In genomic region chr17:4719684-4720221, GRCh38 we compare ENCODE assay signal across 17 cellular contexts. TPM values are rescaled to one million over a fixed set of nuclear protein-coding genes. Genes with fewer than 3 reads are reported as not detected.
DNase-seq lines count a peak whose midpoint lies in the region; ATAC-seq and TF ChIP-seq lines count a peak whose summit lies in the region.
"Had no signal": no experiment of that assay in that cellular context is flagged by ENCODE, and none has a peak within 500 bp of the region (broad histone marks: within the 10 kb centered on the region; RNA-seq: fewer than 3 reads in every experiment).

No MANE protein-coding gene starts in this region.

- no peak overlapping the region for H3K4me3 Mint-ChIP-seq in activated CD4-positive, alpha-beta T cell treated with anti-CD3 and anti-CD28 coated beads, Interleukin-2, amount 10 ng/mL, durations not matched to agents 7 days and 5 days
- H3K4me3 Mint-ChIP-seq in naive thymus-derived CD4-positive, alpha-beta T cell, result no peak overlapping the region
- H3K4me3 Mint-ChIP-seq: HFFc6, neural progenitor cell had no signal

- peaks cover 8 to 64% (median 24%) of the 10 kb centered on the region in 3 experiments for H3K36me3 ChIP-seq in naive thymus-derived CD4-positive, alpha-beta T cell (ENCODE audit: control insufficient read depth in 2 of 3, insufficient read depth in 3 of 3, low read length in 3 of 3)
- H3K36me3 ChIP-seq: neural progenitor cell, uterus had no signal

- no peak overlapping the region for H3K4me3 ChIP-seq in fibroblast of pulmonary artery (replicated peaks; ENCODE audit: low read depth, low read length)
- no peak overlapping the region for H3K4me3 ChIP-seq in naive thymus-derived CD4-positive, alpha-beta T cell (ENCODE audit: low read length)
- H3K4me3 ChIP-seq: neural progenitor cell, uterus had no signal

- no peak for TF ChIP-seq CTCF in fibroblast of pulmonary artery (IDR thresholded peaks at IDR 0.05; ENCODE audit: low read length, missing control alignments)

- no peaks in the 10 kb centered on the region for H3K9me3 Mint-ChIP-seq in activated CD4-positive, alpha-beta T cell treated with anti-CD3 and anti-CD28 coated beads, Interleukin-2, amount 10 ng/mL, durations not matched to agents 7 days and 5 days
- no peaks in the 10 kb centered on the region for H3K9me3 Mint-ChIP-seq in naive thymus-derived CD4-positive, alpha-beta T cell
- H3K9me3 Mint-ChIP-seq: HFFc6, neural progenitor cell had no signal

- peaks cover 43% of the 10 kb centered on the region for H3K4me1 Mint-ChIP-seq in activated CD4-positive, alpha-beta T cell treated with anti-CD3 and anti-CD28 coated beads, Interleukin-2, amount 10 ng/mL, durations not matched to agents 7 days and 5 days
- peaks cover 13 to 40% (median 20%) of the 10 kb centered on the region in 7 donors for H3K4me1 Mint-ChIP-seq in naive thymus-derived CD4-positive, alpha-beta T cell
- H3K4me1 Mint-ChIP-seq: neural progenitor cell had no signal

- peak overlapping the region; percentile 71 for H3K27ac Mint-ChIP-seq in activated CD4-positive, alpha-beta T cell treated with anti-CD3 and anti-CD28 coated beads, Interleukin-2, amount 10 ng/mL, durations not matched to agents 7 days and 5 days
- peak overlapping the region in 3 of 9 donors; percentile 56 to 76 (median 63) for H3K27ac Mint-ChIP-seq in naive thymus-derived CD4-positive, alpha-beta T cell
- H3K27ac Mint-ChIP-seq: HFFc6, neural progenitor cell had no signal

- CTCF ChIA-PET in activated CD4-positive, alpha-beta T cell treated with anti-CD3 and anti-CD28 coated beads, Interleukin-2, amount 10 ng/mL, durations not matched to agents 7 days and 5 days (lab: Charles Lee), result no interaction called here
- CTCF ChIA-PET in naive thymus-derived CD4-positive, alpha-beta T cell (lab: Charles Lee), result no interaction called here

- H3K27ac ChIP-seq in naive thymus-derived CD4-positive, alpha-beta T cell (ENCODE audit: low read depth, low read length), result no peak overlapping the region
- H3K27ac ChIP-seq: neural progenitor cell, uterus had no signal

- POLR2A ChIA-PET in activated CD4-positive, alpha-beta T cell treated with anti-CD3 and anti-CD28 coated beads, Interleukin-2, amount 10 ng/mL, durations not matched to agents 7 days and 5 days (lab: Charles Lee), result no interaction called here
- POLR2A ChIA-PET in naive thymus-derived CD4-positive, alpha-beta T cell (lab: Charles Lee), result interaction anchor here (3.5 kb wide), 1 partner anchor 9 kb away, joined by 26 read pairs; the partner anchor contains the start of gene ARRB2

- H3K27me3 ChIP-seq in naive thymus-derived CD4-positive, alpha-beta T cell (ENCODE audit: control insufficient read depth in 2 of 2, insufficient read depth in 2 of 2, low read length in 2 of 2), result no peaks in the 10 kb centered on the region
- H3K27me3 ChIP-seq: neural progenitor cell, uterus had no signal

- intact Hi-C loops in sciatic nerve (cut with DNase I), result no loop called here
- intact Hi-C loops in naive thymus-derived CD4-positive, alpha-beta T cell (cut with micrococcal nuclease), result no loop called here

- no peaks in the 10 kb centered on the region for H3K27me3 Mint-ChIP-seq in activated CD4-positive, alpha-beta T cell treated with anti-CD3 and anti-CD28 coated beads, Interleukin-2, amount 10 ng/mL, durations not matched to agents 7 days and 5 days
- H3K27me3 Mint-ChIP-seq in naive thymus-derived CD4-positive, alpha-beta T cell, result no peaks in the 10 kb centered on the region

- DNase-seq in activated CD4-positive, alpha-beta T cell treated with anti-CD3 and anti-CD28 coated beads, Interleukin-2, amount 10 ng/mL, durations not matched to agents 7 days and 5 days, result no peak
- no peak for DNase-seq in activated CD4-positive, alpha-beta T cell treated with anti-CD3 and anti-CD28 coated beads, Interleukin-2, amount 50 U/mL, for 48 hours
- peak; percentile 81 for DNase-seq in NCI-H82 treated with DMSO at 0.1 percent for 48 hours (lab: John Stamatoyannopoulos, UW; ENCODE audit: unreplicated experiment)
- peak; percentile 33 for DNase-seq in fibroblast of pulmonary artery (ENCODE audit: low read depth)
- DNase-seq in sciatic nerve (ENCODE audit: low spot score), result no peak
- no peak for DNase-seq in DMS53 (lab: John Stamatoyannopoulos, UW)
- no peak for DNase-seq in SW480 (ENCODE audit: low spot score)
- DNase-seq in naive thymus-derived CD4-positive, alpha-beta T cell, result no peak
- DNase-seq: activated CD8-positive, alpha-beta memory T cell treated with anti-CD3 and anti-CD28 coated beads for 24 hours; amygdala; effector CD4-positive, alpha-beta T cell; foreskin melanocyte; HFFc6; kidney glomerular epithelial cell; NCI-H187; uterus had no signal

- H3K4me1 ChIP-seq in naive thymus-derived CD4-positive, alpha-beta T cell (ENCODE audit: control insufficient read depth in 2 of 2, insufficient read depth in 2 of 2, low read length in 2 of 2), result peaks cover 11 to 12% of the 10 kb centered on the region in 2 donors
- H3K4me1 ChIP-seq: neural progenitor cell, uterus had no signal

- H3K36me3 Mint-ChIP-seq in activated CD4-positive, alpha-beta T cell treated with anti-CD3 and anti-CD28 coated beads, Interleukin-2, amount 10 ng/mL, durations not matched to agents 7 days and 5 days (ENCODE audit: low read depth), result peaks cover 60% of the 10 kb centered on the region
- H3K36me3 Mint-ChIP-seq in naive thymus-derived CD4-positive, alpha-beta T cell, result peaks cover 0 to 38% (median 14%) of the 10 kb centered on the region in 5 donors

- H3K9me3 ChIP-seq in naive thymus-derived CD4-positive, alpha-beta T cell (ENCODE audit: control insufficient read depth in 2 of 3, low read length in 3 of 3), result no peaks in the 10 kb centered on the region
- H3K9me3 ChIP-seq: uterus had no signal

- peak; percentile 24 for ATAC-seq in sciatic nerve
- no peak for ATAC-seq in naive thymus-derived CD4-positive, alpha-beta T cell

RNA-seq across cellular contexts. Expression of gene ARRB2, which starts 9.3 kb away (rescaled TPM):
- total RNA-seq in activated CD4-positive, alpha-beta T cell treated with anti-CD3 and anti-CD28 coated beads, Interleukin-2, amount 10 ng/mL, durations not matched to agents 7 days and 5 days, result 100 to 1,000 TPM; 323 to 336 TPM
- 107 TPM for total RNA-seq in sciatic nerve
- total RNA-seq in naive thymus-derived CD4-positive, alpha-beta T cell, result 100 to 1,000 TPM; 270 to 601 (median 377) TPM
- polyA plus RNA-seq in naive thymus-derived CD4-positive, alpha-beta T cell, result 10 to 100 TPM; 34.8 to 35.0 TPM

RNA-seq across cellular contexts. Expression of gene MED11, which starts 11.5 kb away (rescaled TPM):
- 10 to 100 TPM; 19.6 to 23.6 TPM for total RNA-seq in activated CD4-positive, alpha-beta T cell treated with anti-CD3 and anti-CD28 coated beads, Interleukin-2, amount 10 ng/mL, durations not matched to agents 7 days and 5 days
- total RNA-seq in sciatic nerve, result 14.3 TPM
- total RNA-seq in naive thymus-derived CD4-positive, alpha-beta T cell, result 10 to 100 TPM; 10.4 to 32.0 (median 25.5) TPM
- polyA plus RNA-seq in naive thymus-derived CD4-positive, alpha-beta T cell, result 10 to 100 TPM; 43.2 to 73.9 TPM

RNA-seq across cellular contexts. Expression of gene PELP1, which starts 15.8 kb away (rescaled TPM):
- 10 to 100 TPM; 61.6 to 73.2 TPM for total RNA-seq in activated CD4-positive, alpha-beta T cell treated with anti-CD3 and anti-CD28 coated beads, Interleukin-2, amount 10 ng/mL, durations not matched to agents 7 days and 5 days
- 40.9 TPM for total RNA-seq in sciatic nerve
- 10 to 100 TPM; 41.4 to 80.4 (median 70.0) TPM for total RNA-seq in naive thymus-derived CD4-positive, alpha-beta T cell
- polyA plus RNA-seq in naive thymus-derived CD4-positive, alpha-beta T cell, result 10 to 100 TPM; 11.6 to 13.2 TPM

RNA-seq across cellular contexts. Expression of gene ZMYND15, which starts 19.9 kb away (rescaled TPM):
- under 1 TPM in 1 of 2 experiments, not detected in 1; 0.07 TPM for total RNA-seq in activated CD4-positive, alpha-beta T cell treated with anti-CD3 and anti-CD28 coated beads, Interleukin-2, amount 10 ng/mL, durations not matched to agents 7 days and 5 days
- 3.3 TPM for total RNA-seq in sciatic nerve
- 1 to 10 TPM in 2 of 5 experiments, under 1 TPM in 2, not detected in 1; 0.22 to 5.2 (median 1.4) TPM for total RNA-seq in naive thymus-derived CD4-positive, alpha-beta T cell
- not detected for polyA plus RNA-seq in naive thymus-derived CD4-positive, alpha-beta T cell
- total RNA-seq: HFFc6 had no signal

RNA-seq across cellular contexts. Expression of gene CXCL16, which starts 20.0 kb away (rescaled TPM):
- total RNA-seq in activated CD4-positive, alpha-beta T cell treated with anti-CD3 and anti-CD28 coated beads, Interleukin-2, amount 10 ng/mL, durations not matched to agents 7 days and 5 days, result 1 to 10 TPM in 1 of 2 experiments, under 1 TPM in 1; 0.94 to 1.6 TPM
- 30.3 TPM for total RNA-seq in sciatic nerve
- 10 to 100 TPM in 2 of 5 experiments, 1 to 10 TPM in 3; 2.6 to 68.0 (median 3.4) TPM for total RNA-seq in naive thymus-derived CD4-positive, alpha-beta T cell
- 1 to 10 TPM; 1.2 to 4.4 TPM for polyA plus RNA-seq in naive thymus-derived CD4-positive, alpha-beta T cell

Comparison
In these comparisons a context has a peak if more than half of its experiments do, and no peak if none do; other contexts are left out.
1. DNase-seq: peak in NCI-H82 treated with DMSO at 0.1 percent for 48 hours (single experiment) and fibroblast of pulmonary artery (single experiment); none in activated CD4-positive, alpha-beta T cell treated with anti-CD3 and anti-CD28 coated beads, Interleukin-2, amount 10 ng/mL, durations not matched to agents 7 days and 5 days (single experiment), activated CD4-positive, alpha-beta T cell treated with anti-CD3 and anti-CD28 coated beads, Interleukin-2, amount 50 U/mL, for 48 hours (0 of 2), sciatic nerve (single experiment), DMS53 (single experiment), SW480 (single experiment) and naive thymus-derived CD4-positive, alpha-beta T cell (0 of 9).